ENCODE assay signal across 13 cellular contexts in the genomic region with DNA sequence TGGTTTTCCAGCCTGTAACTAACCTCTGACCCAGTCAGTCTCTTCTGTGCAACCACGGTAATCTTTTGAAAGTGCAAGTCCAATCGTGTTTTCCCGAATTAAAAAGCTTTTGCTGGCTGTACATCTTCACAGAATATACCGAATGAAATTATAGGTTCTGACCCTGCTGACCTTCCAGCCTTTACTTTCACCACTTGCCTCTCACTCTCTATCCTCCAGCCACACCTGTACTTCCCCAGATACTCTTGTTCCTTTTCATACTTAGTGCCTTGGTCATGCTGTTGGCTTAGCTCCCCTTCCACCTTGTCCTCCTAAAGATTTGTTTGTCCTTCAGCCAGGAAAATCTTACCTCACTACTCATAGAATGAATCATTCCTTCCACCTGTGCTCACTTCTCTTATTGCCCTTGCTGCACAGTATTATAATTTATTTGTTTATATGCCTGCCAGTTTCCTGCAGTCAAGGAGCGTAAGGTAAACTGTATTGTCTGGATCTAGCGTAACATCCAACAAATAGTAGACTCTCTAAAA. TPM values are rescaled to one million over a fixed set of nuclear protein-coding genes. Genes with fewer than 3 reads are reported as not detected.
DNase-seq lines count a peak whose midpoint lies in the region; ATAC-seq and TF ChIP-seq lines count a peak whose summit lies in the region.
"Had no signal": no experiment of that assay in that cellular context is flagged by ENCODE, and none has a peak within 500 bp of the region (broad histone marks: within the 10 kb centered on the region; RNA-seq: fewer than 3 reads in every experiment).

No MANE protein-coding gene starts in this region.

- H4K20me1 ChIP-seq in DND-41 (ENCODE audit: insufficient read depth, low read length), result no peaks in the 10 kb centered on the region

- H3K27me3 ChIP-seq in DND-41 (ENCODE audit: insufficient read depth, low read length, poor library complexity) (no peaks in the 10 kb centered on the region), colonic mucosa (no peaks in the 10 kb centered on the region), gastroesophageal sphincter (no peaks in the 10 kb centered on the region), sigmoid colon (no peaks in the 10 kb centered on the region)
- H3K27me3 ChIP-seq: Peyer's patch, testis had no signal

- DNase-seq in DND-41 (no peak), LoVo (ENCODE audit: low spot score) (peak; percentile 35), colonic mucosa (peak; percentile 27), sigmoid colon (no peak)
- DNase-seq: activated CD4-positive, alpha-beta memory T cell treated with anti-CD3 and anti-CD28 coated beads, Interleukin-2, amount 10 ng/mL, durations not matched to agents 7 days and 5 days; activated naive CD4-positive, alpha-beta T cell treated with Interleukin-2 at 50 U/mL for 16 hours; Peyer's patch; testis had no signal

- H3K36me3 ChIP-seq in DND-41 (ENCODE audit: insufficient read depth, low read length) (no peaks in the 10 kb centered on the region), colonic mucosa (no peaks in the 10 kb centered on the region), gastroesophageal sphincter (no peaks in the 10 kb centered on the region), sigmoid colon (no peaks in the 10 kb centered on the region)
- H3K36me3 ChIP-seq: Peyer's patch had no signal

- no peaks in the 10 kb centered on the region for H3K27me3 Mint-ChIP-seq in nephron (ENCODE audit: low read depth)

- no peak for TF ChIP-seq POLR2A in gastroesophageal sphincter (IDR thresholded peaks at IDR 0.05)
- TF ChIP-seq POLR2A in sigmoid colon (IDR thresholded peaks at IDR 0.05), result no peak

- peak overlapping the region; percentile 51 for H2AFZ ChIP-seq in DND-41 (ENCODE audit: low read depth, low read length)

- no peak for ATAC-seq in DND-41 (ENCODE audit: insufficient read depth, low read depth)
- ATAC-seq in HG02588 (IDR thresholded peaks at IDR 0.05; ENCODE audit: unreplicated experiment), result no peak
- no peak for ATAC-seq in HG02938 (IDR thresholded peaks at IDR 0.05; ENCODE audit: unreplicated experiment)
- ATAC-seq in gastroesophageal sphincter, result no peak

- peaks cover 34% of the 10 kb centered on the region for H3K4me1 ChIP-seq in DND-41 (ENCODE audit: insufficient read depth, low read length)
- H3K4me1 ChIP-seq in colonic mucosa, result no peaks in the 10 kb centered on the region
- peaks cover 10 to 24% (median 17%) of the 10 kb centered on the region in 3 donors for H3K4me1 ChIP-seq in gastroesophageal sphincter
- H3K4me1 ChIP-seq in sigmoid colon, result peaks cover 0 to 24% (median 19%) of the 10 kb centered on the region in 4 donors

- peak overlapping the region; percentile 8 to 73 (median 33) for H3K27ac Mint-ChIP-seq in nephron
- H3K27ac Mint-ChIP-seq: activated CD4-positive, alpha-beta memory T cell treated with anti-CD3 and anti-CD28 coated beads, Interleukin-2, amount 10 ng/mL, durations not matched to agents 7 days and 5 days had no signal

- peaks cover 25% of the 10 kb centered on the region for H3K79me2 ChIP-seq in DND-41 (ENCODE audit: insufficient read depth, low read length)

- H3K9me3 ChIP-seq in DND-41 (ENCODE audit: insufficient read depth, low read length, severe bottlenecking), result no peaks in the 10 kb centered on the region
- H3K9me3 ChIP-seq in colonic mucosa, result no peaks in the 10 kb centered on the region
- no peaks in the 10 kb centered on the region for H3K9me3 ChIP-seq in gastroesophageal sphincter
- no peaks in the 10 kb centered on the region for H3K9me3 ChIP-seq in sigmoid colon
- H3K9me3 ChIP-seq: Peyer's patch, testis had no signal

- H3K4me1 Mint-ChIP-seq in nephron, result peaks cover 16% of the 10 kb centered on the region

- H3K27ac ChIP-seq in DND-41 (ENCODE audit: low read length), result no peak overlapping the region
- H3K27ac ChIP-seq in colonic mucosa, result peak overlapping the region; percentile 54
- H3K27ac ChIP-seq in gastroesophageal sphincter, result no peak overlapping the region
- no peak overlapping the region for H3K27ac ChIP-seq in sigmoid colon
- H3K27ac ChIP-seq: C4-2B, testis had no signal

- H3K4me3 Mint-ChIP-seq in nephron, result peak overlapping the region; percentile 59 to 79 (median 67)
- H3K4me3 Mint-ChIP-seq: activated CD4-positive, alpha-beta memory T cell treated with anti-CD3 and anti-CD28 coated beads, Interleukin-2, amount 10 ng/mL, durations not matched to agents 7 days and 5 days had no signal

- 94 to 95% methylated on average over 5 to 6 of the region's 6 CpGs for WGBS in gastroesophageal sphincter (ENCODE audit: low coverage in 1 of 2), 2 donors
- 21 to 72% methylated on average over 6 of the region's 6 CpGs for WGBS in sigmoid colon, 2 donors

- TF ChIP-seq EP300 in gastroesophageal sphincter (IDR thresholded peaks at IDR 0.05) (no peak), sigmoid colon (IDR thresholded peaks at IDR 0.05) (no peak)

- intact Hi-C loops in colonic mucosa (cut with DNase I), result loop anchor here (5.0 kb wide), 1 partner anchor 39 kb away; the partner anchor contains the start of genes DNAJB9 and THAP5
- intact Hi-C loops in sigmoid colon (cut with DNase I), result loop anchor here (10.0 kb wide), 1 partner anchor 633 kb away; the partner anchor contains the start of gene DLD

- H3K9ac ChIP-seq in DND-41 (ENCODE audit: low read depth, low read length), result no peak overlapping the region
- no peak overlapping the region for H3K9ac ChIP-seq in colonic mucosa (ENCODE audit: low read depth in 2 of 2, low read length in 2 of 2)

- no peaks in the 10 kb centered on the region for H3K9me3 Mint-ChIP-seq in nephron
- H3K9me3 Mint-ChIP-seq: activated CD4-positive, alpha-beta memory T cell treated with anti-CD3 and anti-CD28 coated beads, Interleukin-2, amount 10 ng/mL, durations not matched to agents 7 days and 5 days had no signal

- no peaks in the 10 kb centered on the region for H3K36me3 Mint-ChIP-seq in nephron (ENCODE audit: low read depth)

- no peak overlapping the region for H3K4me2 ChIP-seq in DND-41 (ENCODE audit: insufficient read depth, low read length)

- TF ChIP-seq CTCF in DND-41 (IDR thresholded peaks at IDR 0.05; ENCODE audit: borderline replicate concordance, extremely low read depth, low read length, poor library complexity, severe bottlenecking) (no peak), colonic mucosa (IDR thresholded peaks at IDR 0.05) (no peak), nephron (IDR thresholded peaks at IDR 0.05; ENCODE audit: unreplicated experiment in 3 of 3) (no peak), gastroesophageal sphincter (IDR thresholded peaks at IDR 0.05) (no peak), sigmoid colon (IDR thresholded peaks at IDR 0.05) (no peak)

- H3K4me3 ChIP-seq in DND-41 (ENCODE audit: low read depth in 1 of 2, low read length in 2 of 2) (no peak overlapping the region), colonic mucosa (no peak overlapping the region), gastroesophageal sphincter (no peak overlapping the region), sigmoid colon (no peak overlapping the region)
- H3K4me3 ChIP-seq: Peyer's patch, testis had no signal

RNA-seq across cellular contexts. Expression of gene PNPLA8, which starts 2.3 kb away (rescaled TPM):
- 10 to 100 TPM; 14.1 to 28.8 TPM for total RNA-seq in colonic mucosa
- total RNA-seq in gastroesophageal sphincter, result 10 to 100 TPM; 28.3 to 52.1 (median 44.9) TPM
- 10 to 100 TPM; 26.3 to 42.9 (median 35.5) TPM for total RNA-seq in sigmoid colon
- 10 to 100 TPM; 12.0 to 19.4 (median 15.0) TPM for polyA plus RNA-seq in sigmoid colon

RNA-seq across cellular contexts. Expression of gene THAP5, which starts 41.3 kb away (rescaled TPM):
- total RNA-seq in colonic mucosa (10 to 100 TPM; 15.7 to 18.0 TPM), gastroesophageal sphincter (10 to 100 TPM; 30.8 to 41.7 (median 36.2) TPM), sigmoid colon (10 to 100 TPM; 28.5 to 37.1 (median 31.5) TPM)
- 10 to 100 TPM in 1 of 3 donors, 1 to 10 TPM in 2; 9.6 to 12.7 (median 9.7) TPM for polyA plus RNA-seq in sigmoid colon

RNA-seq across cellular contexts. Expression of gene DNAJB9, which starts 41.4 kb away (rescaled TPM):
- total RNA-seq in colonic mucosa, result 10 to 100 TPM in 1 of 2 donors, 1 to 10 TPM in 1; 7.8 to 24.7 TPM
- 10 to 100 TPM; 17.4 to 31.2 (median 24.4) TPM for total RNA-seq in gastroesophageal sphincter
- total RNA-seq in sigmoid colon, result 10 to 100 TPM; 17.2 to 44.3 (median 33.4) TPM
- polyA plus RNA-seq in sigmoid colon, result 1 to 10 TPM; 7.8 to 9.6 (median 7.9) TPM

Comparison
In these comparisons a context has a peak if more than half of its experiments do, and no peak if none do; other contexts are left out.
1. DNase-seq: peak in LoVo (single experiment) and colonic mucosa (single experiment); none in DND-41 (single experiment) and sigmoid colon (single experiment).